In genomic region chrX:317424-318067, GRCh38 we compare ENCODE assay signal across 8 cellular contexts. TPM values are rescaled to one million over a fixed set of nuclear protein-coding genes. Genes with fewer than 3 reads are reported as not detected.
A peak's percentile ranks its signal among the peaks of the same experiment; 100 is the strongest.
DNase-seq lines count a peak whose midpoint lies in the region; ATAC-seq and TF ChIP-seq lines count a peak whose summit lies in the region.

No MANE protein-coding gene starts in this region.

- peak overlapping the region; percentile 48 for H3K4me2 ChIP-seq in Loucy (ENCODE audit: low read depth, low read length, poor library complexity, severe bottlenecking)
- no peak overlapping the region for H3K4me2 ChIP-seq in PC-3 (ENCODE audit: low read length)

- H2AFZ ChIP-seq in Loucy (ENCODE audit: low read length) (no peak overlapping the region), PC-3 (ENCODE audit: low read length) (no peak overlapping the region)

- H3K9me3 ChIP-seq in Loucy (ENCODE audit: insufficient read depth, low read depth, low read length) (no peaks in the 10 kb centered on the region), PC-3 (ENCODE audit: low read length) (no peaks in the 10 kb centered on the region)

- CTCF ChIA-PET in PC-3 (lab: Charles Lee), result no interaction called here

- H3K9me3 Mint-ChIP-seq in CD14-positive monocyte (peaks cover 0 to 14% (median 3%) of the 10 kb centered on the region in 7 donors), osteocyte (ENCODE audit: unreplicated experiment) (no peaks in the 10 kb centered on the region)
- H3K9me3 Mint-ChIP-seq in effector memory CD8-positive, alpha-beta T cell, result no peaks in the 10 kb centered on the region

- no peak for ATAC-seq in effector memory CD8-positive, alpha-beta T cell (replicated peaks)
- no peak for ATAC-seq in PC-3

- H3F3A ChIP-seq in Loucy (ENCODE audit: low read depth) (no peaks in the 10 kb centered on the region), PC-3 (ENCODE audit: low read length, unreplicated experiment) (no peaks in the 10 kb centered on the region)

- POLR2A ChIA-PET in PC-3 (lab: Charles Lee; ENCODE audit: unreplicated experiment), result no interaction called here

- no TSS peak for BruUV-seq in PC-3 (replicated peaks; lab: Mats Ljungman, UMichigan)

- no peaks in the 10 kb centered on the region for H3K27me3 ChIP-seq in Loucy (ENCODE audit: insufficient read depth, low read length, poor library complexity, severe bottlenecking)
- no peaks in the 10 kb centered on the region for H3K27me3 ChIP-seq in PC-3 (ENCODE audit: low read length)

- TF ChIP-seq CTCF in CD14-positive monocyte (IDR thresholded peaks at IDR 0.05) (no peak), Loucy (conservative IDR thresholded peaks at IDR 0.05; ENCODE audit: low read length) (no peak), osteocyte (IDR thresholded peaks at IDR 0.05) (no peak), PC-3 (conservative IDR thresholded peaks at IDR 0.05; ENCODE audit: low read depth, low read length) (no peak)

- H3K36me3 Mint-ChIP-seq in CD14-positive monocyte (peaks cover 18% of the 10 kb centered on the region in 2 donors), osteocyte (ENCODE audit: unreplicated experiment) (peaks cover 7% of the 10 kb centered on the region)
- H3K36me3 Mint-ChIP-seq in effector memory CD8-positive, alpha-beta T cell (ENCODE audit: insufficient read depth), result peaks cover 43% of the 10 kb centered on the region

- H3K4me3 Mint-ChIP-seq in CD14-positive monocyte, result peak overlapping the region; percentile 85 to 93
- H3K4me3 Mint-ChIP-seq in effector memory CD8-positive, alpha-beta T cell, result peak overlapping the region; percentile 73 to 76
- peak overlapping the region; percentile 89 for H3K4me3 Mint-ChIP-seq in osteocyte (ENCODE audit: unreplicated experiment)

- H3K4me1 ChIP-seq in Loucy (ENCODE audit: insufficient read depth, low read length, poor library complexity, severe bottlenecking), result peaks cover 6% of the 10 kb centered on the region
- 0 out of 2 replicates have a peak, but pooled peaks cover 4% of the 10 kb centered on the region for H3K4me1 ChIP-seq in PC-3 (ENCODE audit: insufficient read depth, low read length)

- H3K9ac ChIP-seq in Loucy (ENCODE audit: low read depth, low read length, poor library complexity, severe bottlenecking) (no peak overlapping the region), PC-3 (ENCODE audit: low read length) (no peak overlapping the region)

- intact Hi-C loops in CD14-positive monocyte (cut with micrococcal nuclease), result loop anchor here (2.0 to 5.0 kb wide), 3 partner anchors 40 to 67 kb away; no protein-coding TSS in a partner anchor
- intact Hi-C loops in PC-3 (cut with micrococcal nuclease), result loop anchor here (5.0 kb wide), 1 partner anchor 35 kb away; the partner anchor contains the start of gene PLCXD1

- H3K27ac ChIP-seq in PC-3 (ENCODE audit: low read length), result no peak overlapping the region

- no peaks in the 10 kb centered on the region for H3K9me2 ChIP-seq in Loucy (replicated peaks; ENCODE audit: low read depth, low read length)
- no peaks in the 10 kb centered on the region for H3K9me2 ChIP-seq in PC-3 (replicated peaks; ENCODE audit: low read length)

- peak overlapping the region; percentile 75 for H3K4me3 ChIP-seq in Loucy (ENCODE audit: low read length, poor library complexity, severe bottlenecking)
- H3K4me3 ChIP-seq in PC-3 (ENCODE audit: low read length), result no peak overlapping the region

- peak overlapping the region; percentile 96 to 100 (median 98) for H3K27ac Mint-ChIP-seq in CD14-positive monocyte
- H3K27ac Mint-ChIP-seq in effector memory CD8-positive, alpha-beta T cell, result peak overlapping the region; percentile 85 to 94
- H3K27ac Mint-ChIP-seq in osteocyte (ENCODE audit: unreplicated experiment), result peak overlapping the region; percentile 97

- H3K4me1 Mint-ChIP-seq in CD14-positive monocyte, result peaks cover 16% of the 10 kb centered on the region
- H3K4me1 Mint-ChIP-seq in effector memory CD8-positive, alpha-beta T cell (ENCODE audit: low read depth in 2 of 2), result peaks cover 13 to 20% of the 10 kb centered on the region in 2 donors
- H3K4me1 Mint-ChIP-seq in osteocyte (ENCODE audit: unreplicated experiment), result peaks cover 12% of the 10 kb centered on the region

- H3K27me3 Mint-ChIP-seq in CD14-positive monocyte (ENCODE audit: low read depth in 3 of 3) (peaks cover 2 to 18% (median 16%) of the 10 kb centered on the region in 3 donors), osteocyte (ENCODE audit: unreplicated experiment) (no peaks in the 10 kb centered on the region)
- no peaks in the 10 kb centered on the region for H3K27me3 Mint-ChIP-seq in effector memory CD8-positive, alpha-beta T cell

- H4K20me1 ChIP-seq in Loucy (ENCODE audit: insufficient read depth, low read length, poor library complexity, severe bottlenecking) (peaks cover 3% of the 10 kb centered on the region), PC-3 (ENCODE audit: low read length) (no peaks in the 10 kb centered on the region)

- H3K79me2 ChIP-seq in Loucy (ENCODE audit: insufficient read depth, low read length) (peaks cover 8% of the 10 kb centered on the region; the same call in 1 of the 2 replicates), PC-3 (ENCODE audit: low read length) (no peaks in the 10 kb centered on the region)

- H3K36me3 ChIP-seq in Loucy (ENCODE audit: insufficient read depth, low read length) (peaks cover under 1% of the 10 kb centered on the region; the same call in 1 of the 2 replicates), PC-3 (ENCODE audit: low read depth, low read length) (no peaks in the 10 kb centered on the region)

- no peak for DNase-seq in CD14-positive monocyte (ENCODE audit: low spot score)
- DNase-seq in effector memory CD8-positive, alpha-beta T cell, result no peak
- DNase-seq in osteocyte (ENCODE audit: extremely low spot score, unreplicated experiment), result no peak
- DNase-seq in NCI-H524 (lab: John Stamatoyannopoulos, UW), result no peak
- DNase-seq in PC-3, result no peak
- DNase-seq in NCI-H1417 treated with DMSO at 0.1 percent for 48 hours (lab: John Stamatoyannopoulos, UW), result no peak
- no peak for DNase-seq in DMS79 (lab: John Stamatoyannopoulos, UW)

RNA-seq across cellular contexts. Expression of gene GTPBP6, which starts 1.1 kb away (rescaled TPM):
- polyA plus RNA-seq in CD14-positive monocyte, result 10 to 100 TPM; 17.2 to 27.0 TPM
- total RNA-seq in osteocyte (47.5 and 49.9 TPM in 2 replicates), PC-3 (2014; rRNA removed) (38.8 and 49.0 TPM in 2 replicates)

RNA-seq across cellular contexts. Expression of gene PLCXD1, which starts 36.4 kb away (rescaled TPM):
- polyA plus RNA-seq in CD14-positive monocyte, result 1 to 10 TPM; 2.9 to 6.7 TPM
- total RNA-seq in osteocyte (10.9 and 12.1 TPM in 2 replicates), PC-3 (2014; rRNA removed) (25.7 and 31.2 TPM in 2 replicates)
